10 cellular contexts compared by ENCODE assay signal in genomic region chr1:228108055-228108690, GRCh38. TPM values are rescaled to one million over a fixed set of nuclear protein-coding genes. Genes with fewer than 3 reads are reported as not detected.
A peak's percentile ranks its signal among the peaks of the same experiment; 100 is the strongest.
DNase-seq lines count a peak whose midpoint lies in the region; ATAC-seq and TF ChIP-seq lines count a peak whose summit lies in the region.
"Had no signal": no experiment of that assay in that cellular context is flagged by ENCODE, and none has a peak within 500 bp of the region (broad histone marks: within the 10 kb centered on the region; RNA-seq: fewer than 3 reads in every experiment).

No MANE protein-coding gene starts in this region.

- peak overlapping the region; percentile 83 for H3K27ac ChIP-seq in layer of hippocampus (ENCODE audit: low read depth, low read length)
- H3K27ac ChIP-seq in thyroid gland = peak overlapping the region in 2 of 3 donors; percentile 83 to 86

- H3K9me3 Mint-ChIP-seq in activated T-cell treated with anti-CD3 and anti-CD28 coated beads, Interleukin-2, amount 50 U/mL, for 24 hours = no peaks in the 10 kb centered on the region
- no peaks in the 10 kb centered on the region for H3K9me3 Mint-ChIP-seq in activated naive CD4-positive, alpha-beta T cell treated with anti-CD3 and anti-CD28 coated beads, Interleukin-2, amount 50 U/mL, for 72 hours

- intact Hi-C loops in thyroid gland (cut with DNase I) = loop anchor here (5.0 to 10.0 kb wide), 2 partner anchors 34 to 373 kb away; partner anchors contain the start of genes GUK1, JMJD4 and SNAP47

- H3K36me3 Mint-ChIP-seq in activated T-cell treated with anti-CD3 and anti-CD28 coated beads, Interleukin-2, amount 50 U/mL, for 24 hours (ENCODE audit: low read depth) = peaks cover 49% of the 10 kb centered on the region
- peaks cover 11 to 16% of the 10 kb centered on the region in 2 donors for H3K36me3 Mint-ChIP-seq in activated naive CD4-positive, alpha-beta T cell treated with anti-CD3 and anti-CD28 coated beads, Interleukin-2, amount 50 U/mL, for 72 hours

- peaks cover 0 to 5% of the 10 kb centered on the region in 2 donors for H3K36me3 ChIP-seq in thyroid gland

- no peak for DNase-seq in activated T-cell treated with anti-CD3 and anti-CD28 coated beads, Interleukin-2, amount 50 U/mL, for 24 hours
- no peak for DNase-seq in activated T-cell treated with anti-CD3 and anti-CD28 coated beads, Interleukin-2, amount 50 U/mL, for 1 hour
- no peak for DNase-seq in activated naive CD4-positive, alpha-beta T cell treated with anti-CD3 and anti-CD28 coated beads, Interleukin-2, amount 50 U/mL, for 72 hours (ENCODE audit: low spot score in 2 of 2)
- no peak for DNase-seq in thyroid gland
- DNase-seq in UCSD-AML1 (lab: John Stamatoyannopoulos, UW; ENCODE audit: unreplicated experiment) = no peak
- DNase-seq: DMS79, NCI-H2171 had no signal

- no peak for ATAC-seq in activated naive CD4-positive, alpha-beta T cell treated with anti-CD3 and anti-CD28 coated beads, Interleukin-2, amount 50 U/mL, for 72 hours
- no peak for ATAC-seq in GM19351 (IDR thresholded peaks at IDR 0.05; ENCODE audit: unreplicated experiment)
- ATAC-seq in HG02642 (IDR thresholded peaks at IDR 0.05; ENCODE audit: poor library complexity, unreplicated experiment) = no peak

- peak overlapping the region in 1 of 3 donors; percentile 66 for H3K4me3 ChIP-seq in thyroid gland (replicated peaks in 1 of 3)

- no peaks in the 10 kb centered on the region for H3K9me3 ChIP-seq in thyroid gland

- peak overlapping the region; percentile 95 for H3K27ac Mint-ChIP-seq in activated T-cell treated with anti-CD3 and anti-CD28 coated beads, Interleukin-2, amount 50 U/mL, for 24 hours
- peak overlapping the region; percentile 91 to 96 for H3K27ac Mint-ChIP-seq in activated naive CD4-positive, alpha-beta T cell treated with anti-CD3 and anti-CD28 coated beads, Interleukin-2, amount 50 U/mL, for 72 hours

- no peak for TF ChIP-seq POLR2A in thyroid gland (IDR thresholded peaks at IDR 0.05)

- TF ChIP-seq CTCF in thyroid gland (IDR thresholded peaks at IDR 0.05) = no peak

- peaks cover 40% of the 10 kb centered on the region for H3K4me1 Mint-ChIP-seq in activated T-cell treated with anti-CD3 and anti-CD28 coated beads, Interleukin-2, amount 50 U/mL, for 24 hours (ENCODE audit: low read depth)

- peak overlapping the region; percentile 92 for H3K4me3 Mint-ChIP-seq in activated T-cell treated with anti-CD3 and anti-CD28 coated beads, Interleukin-2, amount 50 U/mL, for 24 hours

- H3K27me3 ChIP-seq in layer of hippocampus (ENCODE audit: control insufficient read depth, insufficient read depth, low read length) (no peaks in the 10 kb centered on the region), thyroid gland (no peaks in the 10 kb centered on the region)

- no peaks in the 10 kb centered on the region for H3K27me3 Mint-ChIP-seq in activated T-cell treated with anti-CD3 and anti-CD28 coated beads, Interleukin-2, amount 50 U/mL, for 24 hours

- peaks cover 21 to 22% of the 10 kb centered on the region in 2 donors for H3K4me1 ChIP-seq in thyroid gland

- 79 to 83% methylated on average over 8 to 11 of the region's 11 CpGs for WGBS in thyroid gland, 2 donors

RNA-seq across cellular contexts. Expression of gene MRPL55, which starts 0.9 kb away (rescaled TPM):
- 10 to 100 TPM; 50.6 to 52.5 TPM for total RNA-seq in activated naive CD4-positive, alpha-beta T cell treated with anti-CD3 and anti-CD28 coated beads, Interleukin-2, amount 50 U/mL, for 72 hours
- total RNA-seq in thyroid gland = 100 to 1,000 TPM in 1 of 4 donors, 10 to 100 TPM in 3; 23.5 to 125 (median 87.5) TPM

RNA-seq across cellular contexts. Expression of gene C1orf35, which starts 5.0 kb away (rescaled TPM):
- 10 to 100 TPM; 17.6 to 19.4 TPM for total RNA-seq in activated naive CD4-positive, alpha-beta T cell treated with anti-CD3 and anti-CD28 coated beads, Interleukin-2, amount 50 U/mL, for 72 hours
- total RNA-seq in thyroid gland = 10 to 100 TPM in 3 of 4 donors, 1 to 10 TPM in 1; 8.3 to 26.5 (median 13.6) TPM

RNA-seq across cellular contexts. Expression of gene ARF1, which starts 25.7 kb away (rescaled TPM):
- total RNA-seq in activated naive CD4-positive, alpha-beta T cell treated with anti-CD3 and anti-CD28 coated beads, Interleukin-2, amount 50 U/mL, for 72 hours = 100 to 1,000 TPM; 308 to 333 TPM
- total RNA-seq in thyroid gland = 100 to 1,000 TPM; 378 to 457 (median 410) TPM

RNA-seq across cellular contexts. Expression of gene GUK1, which starts 31.9 kb away (rescaled TPM):
- 100 to 1,000 TPM; 206 to 293 TPM for total RNA-seq in activated naive CD4-positive, alpha-beta T cell treated with anti-CD3 and anti-CD28 coated beads, Interleukin-2, amount 50 U/mL, for 72 hours
- 100 to 1,000 TPM; 157 to 385 (median 283) TPM for total RNA-seq in thyroid gland

RNA-seq across cellular contexts. Expression of gene GJC2, which starts 41.6 kb away (rescaled TPM):
- under 1 TPM; 0.16 to 0.86 TPM for total RNA-seq in activated naive CD4-positive, alpha-beta T cell treated with anti-CD3 and anti-CD28 coated beads, Interleukin-2, amount 50 U/mL, for 72 hours
- total RNA-seq in thyroid gland = 10 to 100 TPM in 1 of 4 donors, 1 to 10 TPM in 3; 2.1 to 14.0 (median 3.8) TPM
